In genomic region chr1:93992954-93993353, GRCh38 we compare ENCODE assay signal across 20 cellular contexts.
"Had no signal": no experiment of that assay in that cellular context is flagged by ENCODE, and none has a peak within 500 bp of the region (broad histone marks: within the 10 kb centered on the region; RNA-seq: fewer than 3 reads in every experiment).

No MANE protein-coding gene starts in this region.

- H3K9me3 Mint-ChIP-seq: activated CD4-positive, alpha-beta memory T cell treated with anti-CD3 and anti-CD28 coated beads for 36 hours; activated naive CD8-positive, alpha-beta T cell treated with anti-CD3 and anti-CD28 coated beads for 36 hours; activated T-cell treated with anti-CD3 and anti-CD28 coated beads, Interleukin-2, amount 50 U/mL, for 4 hours; naive thymus-derived CD8-positive, alpha-beta T cell; stimulated activated naive CD8-positive, alpha-beta T cell treated with anti-CD3 and anti-CD28 coated beads, Interleukin-15, Interleukin-2, amounts not matched to agents 100 ng/mL and 50 ng/mL, for 24 hours had no signal

- H3K36me3 ChIP-seq: lower lobe of right lung, prostate gland, sigmoid colon had no signal

- H3K79me2 ChIP-seq: hepatocyte had no signal

- DNase-seq: activated CD4-positive, alpha-beta memory T cell treated with anti-CD3 and anti-CD28 coated beads for 36 hours; activated CD4-positive, alpha-beta T cell treated with anti-CD3 and anti-CD28 coated beads for 1 hour; activated gamma-delta T cell; activated naive CD8-positive, alpha-beta T cell treated with anti-CD3 and anti-CD28 coated beads for 36 hours; activated T-cell treated with anti-CD3 and anti-CD28 coated beads, Interleukin-2, amount 50 U/mL, for 4 hours; anterior cingulate cortex; effector CD4-positive, alpha-beta T cell; erythroblast; kidney glomerular epithelial cell; lower lobe of right lung; naive thymus-derived CD8-positive, alpha-beta T cell; occipital lobe; sigmoid colon; stimulated activated CD4-positive, alpha-beta T cell treated with anti-CD3 and anti-CD28 coated beads, Interleukin-4, amount 100 ng/mL, for 1 hour; stimulated activated CD8-positive, alpha-beta memory T cell treated with anti-CD3 and anti-CD28 coated beads, Interleukin-4, amount 100 ng/mL, for 48 hours; SW 1271; testis had no signal

- H3K4me1 ChIP-seq: prostate gland, sigmoid colon, testis had no signal

- H3K4me3 Mint-ChIP-seq: activated CD4-positive, alpha-beta memory T cell treated with anti-CD3 and anti-CD28 coated beads for 36 hours; activated naive CD8-positive, alpha-beta T cell treated with anti-CD3 and anti-CD28 coated beads for 36 hours; activated T-cell treated with anti-CD3 and anti-CD28 coated beads, Interleukin-2, amount 50 U/mL, for 4 hours; naive thymus-derived CD8-positive, alpha-beta T cell; stimulated activated naive CD8-positive, alpha-beta T cell treated with anti-CD3 and anti-CD28 coated beads, Interleukin-15, Interleukin-2, amounts not matched to agents 100 ng/mL and 50 ng/mL, for 24 hours had no signal

- ATAC-seq: activated T-cell treated with anti-CD3 and anti-CD28 coated beads, Interleukin-2, amount 50 U/mL, for 4 hours; lower lobe of right lung; naive thymus-derived CD8-positive, alpha-beta T cell had no signal

- H3K27me3 ChIP-seq: hepatocyte, sigmoid colon, testis had no signal

- H2AFZ ChIP-seq: hepatocyte had no signal

- H3K36me3 Mint-ChIP-seq: activated CD4-positive, alpha-beta memory T cell treated with anti-CD3 and anti-CD28 coated beads for 36 hours; activated naive CD8-positive, alpha-beta T cell treated with anti-CD3 and anti-CD28 coated beads for 36 hours; naive thymus-derived CD8-positive, alpha-beta T cell had no signal

- H3K27ac ChIP-seq: hepatocyte, lower lobe of right lung, prostate gland, sigmoid colon, testis had no signal

- H3K4me1 Mint-ChIP-seq: activated naive CD8-positive, alpha-beta T cell treated with anti-CD3 and anti-CD28 coated beads for 36 hours had no signal

- H3K4me2 ChIP-seq: hepatocyte had no signal

- H3K9me3 ChIP-seq: lower lobe of right lung, prostate gland, sigmoid colon, testis had no signal

- H3K4me3 ChIP-seq: hepatocyte, lower lobe of right lung, prostate gland, sigmoid colon, testis had no signal

- H3K27ac Mint-ChIP-seq: activated CD4-positive, alpha-beta memory T cell treated with anti-CD3 and anti-CD28 coated beads for 36 hours; activated naive CD8-positive, alpha-beta T cell treated with anti-CD3 and anti-CD28 coated beads for 36 hours; stimulated activated naive CD8-positive, alpha-beta T cell treated with anti-CD3 and anti-CD28 coated beads, Interleukin-15, Interleukin-2, amounts not matched to agents 100 ng/mL and 50 ng/mL, for 24 hours had no signal
